Comparison of ENCODE assay signal across 20 cellular contexts in genomic region chr18:28078849-28079248, GRCh38.
"Had no signal": no experiment of that assay in that cellular context is flagged by ENCODE, and none has a peak within 500 bp of the region (broad histone marks: within the 10 kb centered on the region; RNA-seq: fewer than 3 reads in every experiment).

No MANE protein-coding gene starts in this region.

- H3K9me3 ChIP-seq: body of pancreas, gastroesophageal sphincter, heart right ventricle, mucosa of descending colon, upper lobe of left lung had no signal

- H3K4me1 Mint-ChIP-seq: activated B cell treated with CpG ODN at 0.5 μM for 24 hours; activated CD4-positive, alpha-beta T cell treated with anti-CD3 and anti-CD28 coated beads, Interleukin-2, amount 10 ng/mL, durations not matched to agents 24 days and 14 days; naive thymus-derived CD4-positive, alpha-beta T cell had no signal

- H3K4me3 ChIP-seq: body of pancreas, gastroesophageal sphincter, heart right ventricle, mucosa of descending colon, skin epidermis, upper lobe of left lung had no signal

- H3K36me3 ChIP-seq: gastroesophageal sphincter, heart right ventricle, upper lobe of left lung had no signal

- H3K27ac ChIP-seq: body of pancreas, epithelial cell of prostate, gastroesophageal sphincter, skin epidermis, upper lobe of left lung had no signal

- H3K9me3 Mint-ChIP-seq: activated CD4-positive, alpha-beta T cell treated with anti-CD3 and anti-CD28 coated beads, Interleukin-2, amount 10 ng/mL, durations not matched to agents 24 days and 14 days; stimulated activated naive CD8-positive, alpha-beta T cell treated with anti-CD3 and anti-CD28 coated beads, Interleukin-15, Interleukin-2, amounts not matched to agents 100 ng/mL and 50 ng/mL, for 24 hours had no signal

- H3K27me3 ChIP-seq: body of pancreas, gastroesophageal sphincter, heart right ventricle, upper lobe of left lung had no signal

- H3K27me3 Mint-ChIP-seq: activated B cell treated with CpG ODN at 0.5 μM for 24 hours; activated CD4-positive, alpha-beta T cell treated with anti-CD3 and anti-CD28 coated beads, Interleukin-2, amount 10 ng/mL, durations not matched to agents 24 days and 14 days; naive thymus-derived CD4-positive, alpha-beta T cell; stimulated activated naive CD8-positive, alpha-beta T cell treated with anti-CD3 and anti-CD28 coated beads, Interleukin-15, Interleukin-2, amounts not matched to agents 100 ng/mL and 50 ng/mL, for 24 hours had no signal

- H3K4me1 ChIP-seq: body of pancreas, gastroesophageal sphincter, upper lobe of left lung had no signal

- H3K4me3 Mint-ChIP-seq: activated B cell treated with CpG ODN at 0.5 μM for 24 hours; activated CD4-positive, alpha-beta T cell treated with anti-CD3 and anti-CD28 coated beads, Interleukin-2, amount 10 ng/mL, durations not matched to agents 24 days and 14 days; activated CD8-positive, alpha-beta T cell treated with anti-CD3 and anti-CD28 coated beads, Interleukin-2, amount 10 ng/mL, durations not matched to agents 7 days and 5 days; naive thymus-derived CD4-positive, alpha-beta T cell; stimulated activated naive CD8-positive, alpha-beta T cell treated with anti-CD3 and anti-CD28 coated beads, Interleukin-15, Interleukin-2, amounts not matched to agents 100 ng/mL and 50 ng/mL, for 24 hours had no signal

- ATAC-seq: activated CD8-positive, alpha-beta T cell treated with anti-CD3 and anti-CD28 coated beads, Interleukin-2, amount 10 ng/mL, durations not matched to agents 7 days and 5 days; activated naive CD4-positive, alpha-beta T cell treated with anti-CD3 and anti-CD28 coated beads, Interleukin-2, amount 50 U/mL, for 72 hours; body of pancreas; gastroesophageal sphincter; mucosa of descending colon; naive thymus-derived CD4-positive, alpha-beta T cell had no signal

- H3K27ac Mint-ChIP-seq: activated B cell treated with CpG ODN at 0.5 μM for 24 hours; activated CD4-positive, alpha-beta T cell treated with anti-CD3 and anti-CD28 coated beads, Interleukin-2, amount 10 ng/mL, durations not matched to agents 24 days and 14 days; activated CD8-positive, alpha-beta T cell treated with anti-CD3 and anti-CD28 coated beads, Interleukin-2, amount 10 ng/mL, durations not matched to agents 7 days and 5 days; activated naive CD4-positive, alpha-beta T cell treated with anti-CD3 and anti-CD28 coated beads, Interleukin-2, amount 50 U/mL, for 72 hours; naive thymus-derived CD4-positive, alpha-beta T cell; stimulated activated naive CD8-positive, alpha-beta T cell treated with anti-CD3 and anti-CD28 coated beads, Interleukin-15, Interleukin-2, amounts not matched to agents 100 ng/mL and 50 ng/mL, for 24 hours had no signal

- DNase-seq: activated B cell treated with CpG ODN at 0.5 μM for 24 hours; activated CD4-positive, alpha-beta T cell treated with anti-CD3 and anti-CD28 coated beads, Interleukin-2, amount 10 ng/mL, durations not matched to agents 24 days and 14 days; activated CD8-positive, alpha-beta memory T cell treated with anti-CD3 and anti-CD28 coated beads, Interleukin-2, amount 50 U/mL, for 4 hours; activated CD8-positive, alpha-beta T cell treated with anti-CD3 and anti-CD28 coated beads, Interleukin-2, amount 10 ng/mL, durations not matched to agents 7 days and 5 days; activated gamma-delta T cell; activated T-cell treated with anti-CD3 and anti-CD28 coated beads, Interleukin-2, amount 50 U/mL, for 48 hours; amniotic stem cell; body of pancreas; effector memory CD4-positive, alpha-beta T cell; heart right ventricle; mucosa of descending colon; naive thymus-derived CD4-positive, alpha-beta T cell; right cardiac atrium; stimulated activated CD4-positive, alpha-beta T cell treated with anti-CD3 and anti-CD28 coated beads, Interleukin-4, amount 100 ng/mL, for 24 hours; upper lobe of left lung had no signal

- H3K36me3 Mint-ChIP-seq: activated naive CD4-positive, alpha-beta T cell treated with anti-CD3 and anti-CD28 coated beads, Interleukin-2, amount 50 U/mL, for 72 hours; naive thymus-derived CD4-positive, alpha-beta T cell had no signal
